Comparison of ENCODE assay signal across 1 cellular context in genomic region chr1:59444520-59444919, GRCh38.
TF ChIP-seq lines count a peak whose summit lies in the region.

No MANE protein-coding gene starts in this region.

TF ChIP-seq in HEK293, 187 proteins besides CTCF, POLR2A, EP300 and RAD21:
- TF ChIP-seq ZBTB1 (tag by site-specific recombination; IDR thresholded peaks at IDR 0.05) (no peak), GLI2 (tag by site-specific recombination; IDR thresholded peaks at IDR 0.05; ENCODE audit: borderline replicate concordance, low read depth) (no peak), ZNF184 (tag by site-specific recombination; IDR thresholded peaks at IDR 0.05) (no peak), ZBTB8A (tag by site-specific recombination; IDR thresholded peaks at IDR 0.05) (no peak), ZNF433 (tag by site-specific recombination; IDR thresholded peaks at IDR 0.05; ENCODE audit: low read depth) (no peak), ZNF658 (tag by site-specific recombination; IDR thresholded peaks at IDR 0.05) (no peak), ZNF610 (tag by site-specific recombination; IDR thresholded peaks at IDR 0.05; ENCODE audit: borderline replicate concordance) (peak; percentile 55; the same call in 1 of the 2 replicates)
